2 cellular contexts compared by ENCODE assay signal in the genomic region with DNA sequence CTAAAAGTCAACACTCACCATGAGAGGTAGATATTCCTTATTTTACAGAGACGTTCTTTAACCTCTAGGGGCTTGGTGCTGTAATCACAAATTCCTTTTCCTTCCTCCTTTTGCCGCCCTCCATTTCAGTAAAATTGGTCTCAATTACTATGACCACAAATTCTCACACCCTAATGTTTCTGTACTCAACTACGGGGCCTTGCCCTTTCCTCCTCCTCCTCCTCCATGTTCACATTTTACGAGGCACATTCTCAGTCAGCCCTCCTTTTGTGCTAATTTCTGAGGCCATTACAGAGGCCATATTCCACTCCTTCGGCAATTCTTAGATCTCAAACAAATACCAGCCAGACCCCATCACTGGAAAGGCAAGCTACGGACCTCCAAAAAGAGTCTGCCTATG.
TF ChIP-seq lines count a peak whose summit lies in the region.

No MANE protein-coding gene starts in this region.

TF ChIP-seq in GM12878, 131 proteins besides CTCF, POLR2A, EP300 and RAD21:
- TF ChIP-seq TAF1 (IDR thresholded peaks at IDR 0.05; ENCODE audit: borderline replicate concordance, low read depth, low read length) (no peak), IKZF1 (conservative IDR thresholded peaks at IDR 0.05) (no peak), ZBED1 (IDR thresholded peaks at IDR 0.05; ENCODE audit: borderline replicate concordance) (no peak), ETV6 (conservative IDR thresholded peaks at IDR 0.05 in 1 of 2, IDR thresholded peaks at IDR 0.05 in 1 of 2; ENCODE audit: borderline replicate concordance in 1 of 2, low read depth in 1 of 2) (no peak)
- TF ChIP-seq, protein P1, sequence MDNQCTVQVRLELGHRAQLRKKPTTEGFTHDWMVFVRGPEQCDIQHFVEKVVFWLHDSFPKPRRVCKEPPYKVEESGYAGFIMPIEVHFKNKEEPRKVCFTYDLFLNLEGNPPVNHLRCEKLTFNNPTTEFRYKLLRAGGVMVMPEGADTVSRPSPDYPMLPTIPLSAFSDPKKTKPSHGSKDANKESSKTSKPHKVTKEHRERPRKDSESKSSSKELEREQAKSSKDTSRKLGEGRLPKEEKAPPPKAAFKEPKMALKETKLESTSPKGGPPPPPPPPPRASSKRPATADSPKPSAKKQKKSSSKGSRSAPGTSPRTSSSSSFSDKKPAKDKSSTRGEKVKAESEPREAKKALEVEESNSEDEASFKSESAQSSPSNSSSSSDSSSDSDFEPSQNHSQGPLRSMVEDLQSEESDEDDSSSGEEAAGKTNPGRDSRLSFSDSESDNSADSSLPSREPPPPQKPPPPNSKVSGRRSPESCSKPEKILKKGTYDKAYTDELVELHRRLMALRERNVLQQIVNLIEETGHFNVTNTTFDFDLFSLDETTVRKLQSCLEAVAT (IDR thresholded peaks at IDR 0.05) = 0 out of 2 replicates have a peak, but pooled peaks have one; percentile 14
TF ChIP-seq in GM12878: peak in this region for 1.

TF ChIP-seq in GM23338, 12 proteins besides CTCF, POLR2A, EP300 and RAD21:
- TF ChIP-seq, protein P2, sequence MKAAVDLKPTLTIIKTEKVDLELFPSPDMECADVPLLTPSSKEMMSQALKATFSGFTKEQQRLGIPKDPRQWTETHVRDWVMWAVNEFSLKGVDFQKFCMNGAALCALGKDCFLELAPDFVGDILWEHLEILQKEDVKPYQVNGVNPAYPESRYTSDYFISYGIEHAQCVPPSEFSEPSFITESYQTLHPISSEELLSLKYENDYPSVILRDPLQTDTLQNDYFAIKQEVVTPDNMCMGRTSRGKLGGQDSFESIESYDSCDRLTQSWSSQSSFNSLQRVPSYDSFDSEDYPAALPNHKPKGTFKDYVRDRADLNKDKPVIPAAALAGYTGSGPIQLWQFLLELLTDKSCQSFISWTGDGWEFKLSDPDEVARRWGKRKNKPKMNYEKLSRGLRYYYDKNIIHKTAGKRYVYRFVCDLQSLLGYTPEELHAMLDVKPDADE (IDR thresholded peaks at IDR 0.05) = no peak
- no peak for TF ChIP-seq JUNB (IDR thresholded peaks at IDR 0.05; ENCODE audit: unreplicated experiment)
- no peak for TF ChIP-seq CREB1 (CRISPR knock-in tag; IDR thresholded peaks at IDR 0.05; ENCODE audit: low read depth)
- TF ChIP-seq STAT1 (IDR thresholded peaks at IDR 0.05; ENCODE audit: unreplicated experiment) = no peak
- no peak for TF ChIP-seq ZNF114 (CRISPR knock-in tag; IDR thresholded peaks at IDR 0.05)
- no peak for TF ChIP-seq NANOG (IDR thresholded peaks at IDR 0.05; ENCODE audit: borderline replicate concordance)
- no peak for TF ChIP-seq EZH2 (IDR thresholded peaks at IDR 0.05; ENCODE audit: low read depth, unreplicated experiment)
- TF ChIP-seq, protein P3, sequence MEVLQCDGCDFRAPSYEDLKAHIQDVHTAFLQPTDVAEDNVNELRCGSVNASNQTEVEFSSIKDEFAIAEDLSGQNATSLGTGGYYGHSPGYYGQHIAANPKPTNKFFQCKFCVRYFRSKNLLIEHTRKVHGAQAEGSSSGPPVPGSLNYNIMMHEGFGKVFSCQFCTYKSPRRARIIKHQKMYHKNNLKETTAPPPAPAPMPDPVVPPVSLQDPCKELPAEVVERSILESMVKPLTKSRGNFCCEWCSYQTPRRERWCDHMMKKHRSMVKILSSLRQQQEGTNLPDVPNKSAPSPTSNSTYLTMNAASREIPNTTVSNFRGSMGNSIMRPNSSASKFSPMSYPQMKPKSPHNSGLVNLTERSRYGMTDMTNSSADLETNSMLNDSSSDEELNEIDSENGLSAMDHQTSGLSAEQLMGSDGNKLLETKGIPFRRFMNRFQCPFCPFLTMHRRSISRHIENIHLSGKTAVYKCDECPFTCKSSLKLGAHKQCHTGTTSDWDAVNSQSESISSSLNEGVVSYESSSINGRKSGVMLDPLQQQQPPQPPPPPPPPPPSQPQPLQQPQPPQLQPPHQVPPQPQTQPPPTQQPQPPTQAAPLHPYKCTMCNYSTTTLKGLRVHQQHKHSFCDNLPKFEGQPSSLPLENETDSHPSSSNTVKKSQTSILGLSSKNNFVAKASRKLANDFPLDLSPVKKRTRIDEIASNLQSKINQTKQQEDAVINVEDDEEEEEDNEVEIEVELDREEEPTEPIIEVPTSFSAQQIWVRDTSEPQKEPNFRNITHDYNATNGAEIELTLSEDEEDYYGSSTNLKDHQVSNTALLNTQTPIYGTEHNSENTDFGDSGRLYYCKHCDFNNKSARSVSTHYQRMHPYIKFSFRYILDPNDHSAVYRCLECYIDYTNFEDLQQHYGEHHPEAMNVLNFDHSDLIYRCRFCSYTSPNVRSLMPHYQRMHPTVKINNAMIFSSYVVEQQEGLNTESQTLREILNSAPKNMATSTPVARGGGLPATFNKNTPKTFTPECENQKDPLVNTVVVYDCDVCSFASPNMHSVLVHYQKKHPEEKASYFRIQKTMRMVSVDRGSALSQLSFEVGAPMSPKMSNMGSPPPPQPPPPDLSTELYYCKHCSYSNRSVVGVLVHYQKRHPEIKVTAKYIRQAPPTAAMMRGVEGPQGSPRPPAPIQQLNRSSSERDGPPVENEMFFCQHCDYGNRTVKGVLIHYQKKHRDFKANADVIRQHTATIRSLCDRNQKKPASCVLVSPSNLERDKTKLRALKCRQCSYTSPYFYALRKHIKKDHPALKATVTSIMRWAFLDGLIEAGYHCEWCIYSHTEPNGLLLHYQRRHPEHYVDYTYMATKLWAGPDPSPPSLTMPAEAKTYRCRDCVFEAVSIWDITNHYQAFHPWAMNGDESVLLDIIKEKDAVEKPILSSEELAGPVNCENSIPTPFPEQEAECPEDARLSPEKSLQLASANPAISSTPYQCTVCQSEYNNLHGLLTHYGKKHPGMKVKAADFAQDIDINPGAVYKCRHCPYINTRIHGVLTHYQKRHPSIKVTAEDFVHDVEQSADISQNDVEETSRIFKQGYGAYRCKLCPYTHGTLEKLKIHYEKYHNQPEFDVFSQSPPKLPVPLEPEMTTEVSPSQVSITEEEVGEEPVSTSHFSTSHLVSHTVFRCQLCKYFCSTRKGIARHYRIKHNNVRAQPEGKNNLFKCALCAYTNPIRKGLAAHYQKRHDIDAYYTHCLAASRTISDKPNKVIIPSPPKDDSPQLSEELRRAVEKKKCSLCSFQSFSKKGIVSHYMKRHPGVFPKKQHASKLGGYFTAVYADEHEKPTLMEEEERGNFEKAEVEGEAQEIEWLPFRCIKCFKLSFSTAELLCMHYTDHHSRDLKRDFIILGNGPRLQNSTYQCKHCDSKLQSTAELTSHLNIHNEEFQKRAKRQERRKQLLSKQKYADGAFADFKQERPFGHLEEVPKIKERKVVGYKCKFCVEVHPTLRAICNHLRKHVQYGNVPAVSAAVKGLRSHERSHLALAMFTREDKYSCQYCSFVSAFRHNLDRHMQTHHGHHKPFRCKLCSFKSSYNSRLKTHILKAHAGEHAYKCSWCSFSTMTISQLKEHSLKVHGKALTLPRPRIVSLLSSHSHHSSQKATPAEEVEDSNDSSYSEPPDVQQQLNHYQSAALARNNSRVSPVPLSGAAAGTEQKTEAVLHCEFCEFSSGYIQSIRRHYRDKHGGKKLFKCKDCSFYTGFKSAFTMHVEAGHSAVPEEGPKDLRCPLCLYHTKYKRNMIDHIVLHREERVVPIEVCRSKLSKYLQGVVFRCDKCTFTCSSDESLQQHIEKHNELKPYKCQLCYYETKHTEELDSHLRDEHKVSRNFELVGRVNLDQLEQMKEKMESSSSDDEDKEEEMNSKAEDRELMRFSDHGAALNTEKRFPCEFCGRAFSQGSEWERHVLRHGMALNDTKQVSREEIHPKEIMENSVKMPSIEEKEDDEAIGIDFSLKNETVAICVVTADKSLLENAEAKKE (CRISPR knock-in tag; IDR thresholded peaks at IDR 0.05) = no peak
- TF ChIP-seq, protein P4, sequence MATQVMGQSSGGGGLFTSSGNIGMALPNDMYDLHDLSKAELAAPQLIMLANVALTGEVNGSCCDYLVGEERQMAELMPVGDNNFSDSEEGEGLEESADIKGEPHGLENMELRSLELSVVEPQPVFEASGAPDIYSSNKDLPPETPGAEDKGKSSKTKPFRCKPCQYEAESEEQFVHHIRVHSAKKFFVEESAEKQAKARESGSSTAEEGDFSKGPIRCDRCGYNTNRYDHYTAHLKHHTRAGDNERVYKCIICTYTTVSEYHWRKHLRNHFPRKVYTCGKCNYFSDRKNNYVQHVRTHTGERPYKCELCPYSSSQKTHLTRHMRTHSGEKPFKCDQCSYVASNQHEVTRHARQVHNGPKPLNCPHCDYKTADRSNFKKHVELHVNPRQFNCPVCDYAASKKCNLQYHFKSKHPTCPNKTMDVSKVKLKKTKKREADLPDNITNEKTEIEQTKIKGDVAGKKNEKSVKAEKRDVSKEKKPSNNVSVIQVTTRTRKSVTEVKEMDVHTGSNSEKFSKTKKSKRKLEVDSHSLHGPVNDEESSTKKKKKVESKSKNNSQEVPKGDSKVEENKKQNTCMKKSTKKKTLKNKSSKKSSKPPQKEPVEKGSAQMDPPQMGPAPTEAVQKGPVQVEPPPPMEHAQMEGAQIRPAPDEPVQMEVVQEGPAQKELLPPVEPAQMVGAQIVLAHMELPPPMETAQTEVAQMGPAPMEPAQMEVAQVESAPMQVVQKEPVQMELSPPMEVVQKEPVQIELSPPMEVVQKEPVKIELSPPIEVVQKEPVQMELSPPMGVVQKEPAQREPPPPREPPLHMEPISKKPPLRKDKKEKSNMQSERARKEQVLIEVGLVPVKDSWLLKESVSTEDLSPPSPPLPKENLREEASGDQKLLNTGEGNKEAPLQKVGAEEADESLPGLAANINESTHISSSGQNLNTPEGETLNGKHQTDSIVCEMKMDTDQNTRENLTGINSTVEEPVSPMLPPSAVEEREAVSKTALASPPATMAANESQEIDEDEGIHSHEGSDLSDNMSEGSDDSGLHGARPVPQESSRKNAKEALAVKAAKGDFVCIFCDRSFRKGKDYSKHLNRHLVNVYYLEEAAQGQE (IDR thresholded peaks at IDR 0.05; ENCODE audit: unreplicated experiment) = no peak
- TF ChIP-seq POLR2AphosphoS5 (IDR thresholded peaks at IDR 0.05; ENCODE audit: low read depth) = no peak
- no peak for TF ChIP-seq EZH2phosphoT487 (IDR thresholded peaks at IDR 0.05; ENCODE audit: unreplicated experiment)
- TF ChIP-seq ZNF331 (CRISPR knock-in tag; IDR thresholded peaks at IDR 0.05; ENCODE audit: low read depth) = no peak
